Comparison of ENCODE assay signal across 7 cellular contexts in the genomic region with DNA sequence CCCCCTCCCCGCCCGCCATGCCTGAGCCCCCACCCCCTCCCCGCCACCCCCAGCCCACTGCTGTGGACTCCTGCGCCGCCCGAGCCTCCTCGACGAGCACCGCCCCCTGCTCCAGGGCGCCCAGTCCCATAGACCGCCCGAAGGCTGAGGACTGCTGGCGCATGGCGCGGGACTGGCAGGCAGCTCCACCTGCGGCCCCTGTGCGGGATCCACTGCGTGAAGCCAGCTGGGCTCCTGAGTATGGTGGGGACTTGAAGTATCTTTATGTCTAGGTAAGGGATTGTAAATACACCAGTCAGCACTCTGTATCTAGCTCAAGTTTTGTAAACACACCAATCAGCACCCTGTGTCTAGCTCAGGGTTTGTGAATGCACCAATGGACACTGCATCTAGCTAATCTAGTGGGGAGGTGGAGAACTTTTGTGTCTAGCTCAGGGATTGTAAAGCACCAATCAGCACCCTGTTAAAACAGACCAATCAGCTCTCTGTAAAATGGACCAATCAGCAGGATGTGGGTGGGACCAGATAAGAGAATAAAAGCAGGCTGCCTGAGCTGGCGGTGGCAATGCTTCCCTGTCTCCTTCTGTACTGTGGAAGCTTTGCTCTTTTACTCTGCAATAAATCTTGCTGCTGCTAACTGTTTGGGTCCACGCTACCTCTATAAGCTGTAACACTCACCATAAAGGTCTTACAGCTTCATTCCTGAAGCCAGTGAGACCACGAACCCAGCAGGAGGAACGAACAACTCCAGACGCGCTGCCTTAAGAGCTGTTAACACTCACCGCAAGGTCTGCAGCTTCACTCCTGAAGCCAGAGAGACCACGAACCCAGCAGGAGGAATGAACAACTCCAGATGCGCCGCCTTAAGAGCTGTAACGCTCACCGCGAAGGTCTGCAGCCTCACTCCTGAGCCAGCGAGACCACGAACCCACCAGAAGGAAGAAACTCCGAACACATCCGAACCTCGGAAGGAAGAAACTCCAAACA.
DNase-seq lines count a peak whose midpoint lies in the region; ATAC-seq, FAIRE-seq and TF ChIP-seq lines count a peak whose summit lies in the region.
"Not testable (repeated sequence)": the region's sequence is repeated elsewhere in the genome, so short reads cannot be mapped to it uniquely, and the experiment has no call there.

No MANE protein-coding gene starts in this region.

- not testable (repeated sequence) for DNase-seq in GM12891 (ENCODE audit: insufficient read length, low spot score)
- DNase-seq in NCI-H1092 treated with DMSO at 0.1 percent for 48 hours (lab: John Stamatoyannopoulos, UW): peak; percentile 14
- peak; percentile 3 for DNase-seq in RPMI7951 (ENCODE audit: low read depth)
- peak; percentile 26 for DNase-seq in activated T-cell treated with anti-CD3 and anti-CD28 coated beads, Interleukin-2, amount 50 U/mL, for 1 hour
- DNase-seq in dermis blood vessel endothelial cell: peak; percentile 10
- peak; percentile 30 to 41 for DNase-seq in left colon
- DNase-seq in retina: peak; percentile 60

- intact Hi-C loops in left colon (cut with DNase I, micrococcal nuclease): not testable (repeated sequence)

- TF ChIP-seq POLR2A in GM12891 (IDR thresholded peaks at IDR 0.05; ENCODE audit: low read depth, low read length): not testable (repeated sequence)

- peak; percentile 30 for ATAC-seq in left colon

- peak; percentile 33 for FAIRE-seq in GM12891 (lab: Jason Lieb, UNC)
